In the genomic region with DNA sequence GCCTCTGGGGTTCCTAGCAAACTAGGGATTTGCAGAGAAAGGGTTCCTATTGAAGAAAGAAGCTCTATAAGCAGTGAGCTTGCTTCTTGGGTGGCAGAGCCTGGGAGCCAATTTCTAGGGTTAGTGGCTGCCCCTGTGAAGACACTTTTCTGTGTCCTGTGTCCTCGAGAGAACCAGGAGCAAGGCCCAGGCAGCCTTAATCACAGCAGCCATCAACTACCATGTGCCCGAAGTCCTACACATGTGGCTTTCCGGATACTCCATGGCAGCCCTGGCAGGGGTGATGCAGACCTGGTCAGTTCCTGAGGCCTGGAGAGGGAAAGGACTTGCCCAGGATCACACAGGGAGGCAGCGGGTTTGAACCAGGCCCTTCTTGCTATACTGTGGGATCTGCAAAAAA, we compare ENCODE assay signal across 20 cellular contexts. TPM values are rescaled to one million over a fixed set of nuclear protein-coding genes. Genes with fewer than 3 reads are reported as not detected.
DNase-seq lines count a peak whose midpoint lies in the region; ATAC-seq and TF ChIP-seq lines count a peak whose summit lies in the region.
"Had no signal": no experiment of that assay in that cellular context is flagged by ENCODE, and none has a peak within 500 bp of the region (broad histone marks: within the 10 kb centered on the region; RNA-seq: fewer than 3 reads in every experiment).

No MANE protein-coding gene starts in this region.

- no peak overlapping the region for H3K27ac Mint-ChIP-seq in activated CD8-positive, alpha-beta T cell treated with anti-CD3 and anti-CD28 coated beads, Interleukin-2, amount 10 ng/mL, durations not matched to agents 7 days and 5 days
- no peak overlapping the region for H3K27ac Mint-ChIP-seq in activated CD8-positive, alpha-beta T cell treated with anti-CD3 and anti-CD28 coated beads for 36 hours
- H3K27ac Mint-ChIP-seq in activated T-helper 2 cell treated with anti-CD3 and anti-CD28 coated beads, Interferon-gamma antibody, Interleukin-2, Interleukin-4, amounts not matched to agents 10 μg/mL and 5 μg/mL and 100 μg/mL, durations not matched to agents 14 hours and 24 hours and 36 hours = no peak overlapping the region
- H3K27ac Mint-ChIP-seq: B cell; CD4-positive, alpha-beta T cell; CD8-positive, alpha-beta T cell had no signal

- BruUV-seq in IMR-90 (replicated peaks; lab: Mats Ljungman, UMichigan) = no TSS peak

- H2BK20ac ChIP-seq in IMR-90 (ENCODE audit: low read depth, low read length) = no peak overlapping the region

- H3K4me2 ChIP-seq in IMR-90 (ENCODE audit: low read depth, low read length) (no peak overlapping the region), mesenchymal stem cell (ENCODE audit: low read length, poor library complexity, severe bottlenecking) (no peak overlapping the region)
- H3K4me2 ChIP-seq: A549 had no signal

- intact Hi-C loops in activated CD8-positive, alpha-beta T cell treated with anti-CD3 and anti-CD28 coated beads for 36 hours (cut with micrococcal nuclease) = no loop called here
- intact Hi-C loops in IMR-90 (cut with micrococcal nuclease) = no loop called here
- intact Hi-C loops in activated T-helper 2 cell treated with anti-CD3 and anti-CD28 coated beads, Interferon-gamma antibody, Interleukin-2, Interleukin-4, amounts not matched to agents 10 μg/mL and 5 μg/mL and 100 μg/mL, durations not matched to agents 14 hours and 24 hours and 36 hours (cut with micrococcal nuclease) = no loop called here

- H3K27me3 Mint-ChIP-seq in activated CD8-positive, alpha-beta T cell treated with anti-CD3 and anti-CD28 coated beads, Interleukin-2, amount 10 ng/mL, durations not matched to agents 7 days and 5 days (ENCODE audit: low read depth) = peaks cover 3% of the 10 kb centered on the region
- no peaks in the 10 kb centered on the region for H3K27me3 Mint-ChIP-seq in activated CD8-positive, alpha-beta T cell treated with anti-CD3 and anti-CD28 coated beads for 36 hours
- no peaks in the 10 kb centered on the region for H3K27me3 Mint-ChIP-seq in activated T-helper 2 cell treated with anti-CD3 and anti-CD28 coated beads, Interferon-gamma antibody, Interleukin-2, Interleukin-4, amounts not matched to agents 10 μg/mL and 5 μg/mL and 100 μg/mL, durations not matched to agents 14 hours and 24 hours and 36 hours (ENCODE audit: low read depth)
- H3K27me3 Mint-ChIP-seq: B cell; CD4-positive, alpha-beta T cell had no signal

- H3K9ac ChIP-seq in IMR-90 (ENCODE audit: low read depth, low read length) (no peak overlapping the region), mesenchymal stem cell (ENCODE audit: low read length) (no peak overlapping the region)
- H3K9ac ChIP-seq: BLaER1 treated with 17β-estradiol and CSF1 and Interleukin-3, amounts not matched to agents 10 nM and 100 nM had no signal

- POLR2A ChIA-PET in activated CD8-positive, alpha-beta T cell treated with anti-CD3 and anti-CD28 coated beads, Interleukin-2, amount 10 ng/mL, durations not matched to agents 7 days and 5 days (lab: Charles Lee) = no interaction called here
- POLR2A ChIA-PET in activated CD8-positive, alpha-beta T cell treated with anti-CD3 and anti-CD28 coated beads for 36 hours (lab: Charles Lee) = no interaction called here
- POLR2A ChIA-PET in IMR-90 (lab: Charles Lee; ENCODE audit: unreplicated experiment) = no interaction called here

- no peak overlapping the region for H4K8ac ChIP-seq in IMR-90 (ENCODE audit: low read depth in 2 of 2, low read length in 2 of 2)
- H4K8ac ChIP-seq in mesenchymal stem cell (ENCODE audit: low read length) = no peak overlapping the region

- H2AK5ac ChIP-seq in IMR-90 (ENCODE audit: low read depth, low read length) (no peak overlapping the region), mesenchymal stem cell (ENCODE audit: low read length, severe bottlenecking) (no peak overlapping the region)

- in situ Hi-C loops in IMR-90 (cut with MboI; ENCODE audit: low sequenced_read_pairs) = no loop called here

- CTCF ChIA-PET in activated CD8-positive, alpha-beta T cell treated with anti-CD3 and anti-CD28 coated beads, Interleukin-2, amount 10 ng/mL, durations not matched to agents 7 days and 5 days (lab: Charles Lee) = no interaction called here
- CTCF ChIA-PET in activated CD8-positive, alpha-beta T cell treated with anti-CD3 and anti-CD28 coated beads for 36 hours (lab: Charles Lee) = interaction anchor here (1.4 to 1.7 kb wide), 2 partner anchors 8 to 125 kb away, joined by 3 to 4 read pairs; no protein-coding TSS in a partner anchor
- CTCF ChIA-PET in IMR-90 (lab: Yijun Ruan, JAX) = interaction anchor here (1.0 kb wide), 1 partner anchor 102 kb away, joined by 3 read pairs; no protein-coding TSS in a partner anchor

- no peak overlapping the region for H2BK5ac ChIP-seq in IMR-90 (ENCODE audit: low read depth, low read length, poor library complexity, severe bottlenecking)
- H2BK5ac ChIP-seq in mesenchymal stem cell (ENCODE audit: low read depth, low read length, poor library complexity, severe bottlenecking) = no peak overlapping the region

- H3K36me3 ChIP-seq in IMR-90 (ENCODE audit: control insufficient read depth, insufficient read depth, low read length) = no peaks in the 10 kb centered on the region
- no peaks in the 10 kb centered on the region for H3K36me3 ChIP-seq in WERI-Rb-1
- peaks cover 0 to 3% of the 10 kb centered on the region in 2 experiments for H3K36me3 ChIP-seq in mesenchymal stem cell (ENCODE audit: control insufficient read depth in 1 of 2, insufficient read depth in 2 of 2, low read depth in 1 of 2, low read length in 2 of 2)
- H3K36me3 ChIP-seq: BLaER1 treated with 17β-estradiol and CSF1 and Interleukin-3, amounts not matched to agents 10 nM and 100 nM had no signal

- TF ChIP-seq POLR2A in IMR-90 (IDR thresholded peaks at IDR 0.05; ENCODE audit: low read depth, low read length) = no peak

- H3K27ac ChIP-seq in IMR-90 (ENCODE audit: insufficient read depth, low read length) (no peak overlapping the region), WERI-Rb-1 (peak overlapping the region; percentile 36; the same call in 1 of the 2 replicates), mesenchymal stem cell (ENCODE audit: low read length, poor library complexity, severe bottlenecking) (no peak overlapping the region)
- H3K27ac ChIP-seq: 22Rv1; A549; BLaER1 treated with 17β-estradiol and CSF1 and Interleukin-3, amounts not matched to agents 10 nM and 100 nM; C4-2B had no signal

- H2BK120ac ChIP-seq in IMR-90 (ENCODE audit: low read depth, low read length) = no peak overlapping the region
- no peak overlapping the region for H2BK120ac ChIP-seq in mesenchymal stem cell (ENCODE audit: low read depth, low read length)

- no peak overlapping the region for H3K14ac ChIP-seq in IMR-90 (replicated peaks; ENCODE audit: low read depth, low read length)
- H3K14ac ChIP-seq in mesenchymal stem cell (ENCODE audit: low read length in 2 of 2) = peak overlapping the region in 1 of 2 experiments; percentile 88

- no peak for TF ChIP-seq CTCF in activated CD8-positive, alpha-beta T cell treated with anti-CD3 and anti-CD28 coated beads for 36 hours (IDR thresholded peaks at IDR 0.05)
- TF ChIP-seq CTCF in IMR-90 (conservative IDR thresholded peaks at IDR 0.05; ENCODE audit: low read depth, low read length) = no peak
- TF ChIP-seq CTCF in WERI-Rb-1 (IDR thresholded peaks at IDR 0.05; ENCODE audit: low read depth, low read length) = no peak

- H4K91ac ChIP-seq in IMR-90 (ENCODE audit: insufficient read depth, low read depth, low read length) (no peak overlapping the region), mesenchymal stem cell (ENCODE audit: low read length) (peak overlapping the region; percentile 32)

- no peak for TF ChIP-seq RAD21 in IMR-90 (IDR thresholded peaks at IDR 0.05; ENCODE audit: low read length)

- H2AK9ac ChIP-seq in IMR-90 (replicated peaks; ENCODE audit: low read depth, low read length, poor library complexity) = peak overlapping the region; percentile 25

- no peak overlapping the region for H3K56ac ChIP-seq in IMR-90 (ENCODE audit: extremely low read depth, insufficient read depth, low read length)

- ATAC-seq in activated CD8-positive, alpha-beta T cell treated with anti-CD3 and anti-CD28 coated beads, Interleukin-2, amount 10 ng/mL, durations not matched to agents 7 days and 5 days = no peak
- ATAC-seq in activated CD8-positive, alpha-beta T cell treated with anti-CD3 and anti-CD28 coated beads for 36 hours = no peak
- ATAC-seq in IMR-90 (ENCODE audit: low read depth) (no peak), GM18520 (IDR thresholded peaks at IDR 0.05; ENCODE audit: unreplicated experiment) (no peak)
- ATAC-seq: A549; CD8-positive, alpha-beta T cell had no signal

- no peaks in the 10 kb centered on the region for H4K20me1 ChIP-seq in IMR-90 (ENCODE audit: insufficient read depth, low read length)
- H4K20me1 ChIP-seq: BLaER1 treated with 17β-estradiol and CSF1 and Interleukin-3, amounts not matched to agents 10 nM and 100 nM had no signal

- H2BK12ac ChIP-seq in mesenchymal stem cell (ENCODE audit: low read length in 2 of 2) = no peak overlapping the region

- no peak overlapping the region for H3K4me3 Mint-ChIP-seq in activated CD8-positive, alpha-beta T cell treated with anti-CD3 and anti-CD28 coated beads, Interleukin-2, amount 10 ng/mL, durations not matched to agents 7 days and 5 days
- H3K4me3 Mint-ChIP-seq in activated CD8-positive, alpha-beta T cell treated with anti-CD3 and anti-CD28 coated beads for 36 hours = no peak overlapping the region
- H3K4me3 Mint-ChIP-seq in activated T-helper 2 cell treated with anti-CD3 and anti-CD28 coated beads, Interferon-gamma antibody, Interleukin-2, Interleukin-4, amounts not matched to agents 10 μg/mL and 5 μg/mL and 100 μg/mL, durations not matched to agents 14 hours and 24 hours and 36 hours (ENCODE audit: low read depth) = no peak overlapping the region
- H3K4me3 Mint-ChIP-seq: B cell; CD4-positive, alpha-beta T cell; CD8-positive, alpha-beta T cell had no signal

- peak; percentile 4 for DNase-seq in activated CD8-positive, alpha-beta T cell treated with anti-CD3 and anti-CD28 coated beads, Interleukin-2, amount 10 ng/mL, durations not matched to agents 7 days and 5 days
- no peak for DNase-seq in activated CD8-positive, alpha-beta T cell treated with anti-CD3 and anti-CD28 coated beads for 36 hours
- DNase-seq in IMR-90 (no peak), WERI-Rb-1 (no peak), mesenchymal stem cell (no peak)
- no peak for DNase-seq in activated T-helper 2 cell treated with anti-CD3 and anti-CD28 coated beads, Interferon-gamma antibody, Interleukin-2, Interleukin-4, amounts not matched to agents 10 μg/mL and 5 μg/mL and 100 μg/mL, durations not matched to agents 14 hours and 24 hours and 36 hours (ENCODE audit: low spot score)
- DNase-seq in activated CD4-positive, alpha-beta T cell treated with anti-CD3 and anti-CD28 coated beads, Interleukin-2, amount 50 U/mL, for 4 hours = no peak
- DNase-seq: AML-193; Caco-2; Calu3; CD4-positive, alpha-beta T cell; CD8-positive, alpha-beta T cell; DMS79 treated with DMSO at 0.1 percent for 48 hours; GF-D8 had no signal

- H3K79me1 ChIP-seq in IMR-90 (ENCODE audit: low read depth in 1 of 2, low read length in 2 of 2) (no peaks in the 10 kb centered on the region), mesenchymal stem cell (replicated peaks; ENCODE audit: low read length, poor library complexity, severe bottlenecking) (no peaks in the 10 kb centered on the region)

- H2AFZ ChIP-seq in IMR-90 (replicated peaks; ENCODE audit: low read length, poor library complexity) (no peak overlapping the region), mesenchymal stem cell (ENCODE audit: low read depth, low read length) (no peak overlapping the region)

- H3K4ac ChIP-seq in IMR-90 (ENCODE audit: low read depth, low read length) = no peak overlapping the region
- no peak overlapping the region for H3K4ac ChIP-seq in mesenchymal stem cell (ENCODE audit: low read depth in 1 of 2, low read length in 2 of 2)

- no peaks in the 10 kb centered on the region; the same call in 1 of the 2 replicates for H3K9me1 ChIP-seq in IMR-90 (ENCODE audit: insufficient read depth, low read length)

- H3K9me3 Mint-ChIP-seq in activated CD8-positive, alpha-beta T cell treated with anti-CD3 and anti-CD28 coated beads, Interleukin-2, amount 10 ng/mL, durations not matched to agents 7 days and 5 days (ENCODE audit: insufficient read depth) = no peaks in the 10 kb centered on the region
- H3K9me3 Mint-ChIP-seq in activated CD8-positive, alpha-beta T cell treated with anti-CD3 and anti-CD28 coated beads for 36 hours = no peaks in the 10 kb centered on the region
- no peaks in the 10 kb centered on the region for H3K9me3 Mint-ChIP-seq in activated T-helper 2 cell treated with anti-CD3 and anti-CD28 coated beads, Interferon-gamma antibody, Interleukin-2, Interleukin-4, amounts not matched to agents 10 μg/mL and 5 μg/mL and 100 μg/mL, durations not matched to agents 14 hours and 24 hours and 36 hours
- H3K9me3 Mint-ChIP-seq: CD4-positive, alpha-beta T cell; CD8-positive, alpha-beta T cell had no signal

- H3K4me3 ChIP-seq in IMR-90 (ENCODE audit: insufficient read depth, low read depth, low read length) = no peak overlapping the region
- no peak overlapping the region for H3K4me3 ChIP-seq in WERI-Rb-1 (ENCODE audit: low read depth, low read length)
- no peak overlapping the region for H3K4me3 ChIP-seq in mesenchymal stem cell (ENCODE audit: insufficient read depth in 1 of 2, low read depth in 1 of 2, low read length in 2 of 2)
- H3K4me3 ChIP-seq: A549; BLaER1 treated with 17β-estradiol and CSF1 and Interleukin-3, amounts not matched to agents 10 nM and 100 nM had no signal

- H4K5ac ChIP-seq in IMR-90 (ENCODE audit: low read depth, low read length) = no peak overlapping the region

- no peaks in the 10 kb centered on the region for H3K4me1 Mint-ChIP-seq in activated CD8-positive, alpha-beta T cell treated with anti-CD3 and anti-CD28 coated beads, Interleukin-2, amount 10 ng/mL, durations not matched to agents 7 days and 5 days (ENCODE audit: low read depth)
- no peaks in the 10 kb centered on the region for H3K4me1 Mint-ChIP-seq in activated CD8-positive, alpha-beta T cell treated with anti-CD3 and anti-CD28 coated beads for 36 hours (ENCODE audit: low read depth)
- peaks cover 1% of the 10 kb centered on the region for H3K4me1 Mint-ChIP-seq in activated T-helper 2 cell treated with anti-CD3 and anti-CD28 coated beads, Interferon-gamma antibody, Interleukin-2, Interleukin-4, amounts not matched to agents 10 μg/mL and 5 μg/mL and 100 μg/mL, durations not matched to agents 14 hours and 24 hours and 36 hours (ENCODE audit: low read depth)

- H3K4me1 ChIP-seq in IMR-90 (ENCODE audit: control insufficient read depth, insufficient read depth, low read length) (peaks cover 2% of the 10 kb centered on the region; the same call in 1 of the 2 replicates), mesenchymal stem cell (ENCODE audit: control insufficient read depth, insufficient read depth, low read depth, low read length) (peaks cover 1% of the 10 kb centered on the region)
- H3K4me1 ChIP-seq: A549 had no signal

- 83% methylated on average over 1 of the region's 4 CpGs; no CpG with 5 or more reads in 1 of the 2 experiments for WGBS in IMR-90 (ENCODE audit: extremely low coverage in 2 of 2, insufficient read length in 1 of 2), 2 experiments
- WGBS in mesenchymal stem cell = 90% methylated on average over 4 of the region's 4 CpGs

- dilution Hi-C loops in IMR-90 (cut with HindIII; ENCODE audit: low sequenced_read_pairs, unreplicated experiment) = no loop called here

- peaks cover 1% of the 10 kb centered on the region; the same call in 1 of the 2 replicates for H3K27me3 ChIP-seq in IMR-90 (ENCODE audit: control insufficient read depth, insufficient read depth, low read length)
- H3K27me3 ChIP-seq in WERI-Rb-1 (ENCODE audit: insufficient read depth, low read depth, severe bottlenecking) = no peaks in the 10 kb centered on the region
- no peaks in the 10 kb centered on the region for H3K27me3 ChIP-seq in mesenchymal stem cell (ENCODE audit: control insufficient read depth in 1 of 2, insufficient read depth in 1 of 2, low read length in 2 of 2)
- H3K27me3 ChIP-seq: BLaER1 treated with 17β-estradiol and CSF1 and Interleukin-3, amounts not matched to agents 10 nM and 100 nM had no signal

- H3K9me3 ChIP-seq in IMR-90 (ENCODE audit: control insufficient read depth, insufficient read depth, low read length) = no peaks in the 10 kb centered on the region
- no peaks in the 10 kb centered on the region for H3K9me3 ChIP-seq in WERI-Rb-1 (ENCODE audit: severe bottlenecking)
- H3K9me3 ChIP-seq in mesenchymal stem cell (ENCODE audit: control insufficient read depth, low read length) = no peaks in the 10 kb centered on the region
- H3K9me3 ChIP-seq: A549; BLaER1 treated with 17β-estradiol and CSF1 and Interleukin-3, amounts not matched to agents 10 nM and 100 nM had no signal

- H3K36me3 Mint-ChIP-seq in activated CD8-positive, alpha-beta T cell treated with anti-CD3 and anti-CD28 coated beads, Interleukin-2, amount 10 ng/mL, durations not matched to agents 7 days and 5 days (ENCODE audit: low read depth) = no peaks in the 10 kb centered on the region
- H3K36me3 Mint-ChIP-seq in activated CD8-positive, alpha-beta T cell treated with anti-CD3 and anti-CD28 coated beads for 36 hours (ENCODE audit: low read depth) = no peaks in the 10 kb centered on the region
- H3K36me3 Mint-ChIP-seq in activated T-helper 2 cell treated with anti-CD3 and anti-CD28 coated beads, Interferon-gamma antibody, Interleukin-2, Interleukin-4, amounts not matched to agents 10 μg/mL and 5 μg/mL and 100 μg/mL, durations not matched to agents 14 hours and 24 hours and 36 hours (ENCODE audit: low read depth) = no peaks in the 10 kb centered on the region
- H3K36me3 Mint-ChIP-seq: CD8-positive, alpha-beta T cell had no signal

- H2BK15ac ChIP-seq in IMR-90 (ENCODE audit: low read depth, low read length) (no peak overlapping the region), mesenchymal stem cell (ENCODE audit: low read depth, poor library complexity, severe bottlenecking) (no peak overlapping the region)

- no peak overlapping the region for H3K23ac ChIP-seq in IMR-90 (ENCODE audit: low read depth, low read length)
- no peak overlapping the region for H3K23ac ChIP-seq in mesenchymal stem cell (ENCODE audit: low read length in 2 of 2)

- H3K18ac ChIP-seq in IMR-90 (ENCODE audit: low read depth, low read length) (no peak overlapping the region), mesenchymal stem cell (ENCODE audit: low read depth in 1 of 2, low read length in 2 of 2) (no peak overlapping the region)

RNA-seq across cellular contexts. Expression of gene TSPAN3, which starts 27.7 kb away (rescaled TPM):
- 10 to 100 TPM; 17.4 to 18.4 TPM for total RNA-seq in activated CD8-positive, alpha-beta T cell treated with anti-CD3 and anti-CD28 coated beads, Interleukin-2, amount 10 ng/mL, durations not matched to agents 7 days and 5 days
- total RNA-seq in activated CD8-positive, alpha-beta T cell treated with anti-CD3 and anti-CD28 coated beads for 36 hours = 10 to 100 TPM; 25.6 to 27.0 TPM
- 255 and 295 TPM in 2 replicates for total RNA-seq in IMR-90 (2012; rRNA removed)
- 221 and 270 TPM in 2 replicates for polyA plus RNA-seq in IMR-90 (2012; rRNA removed)
- 200 and 257 TPM in 2 replicates for polyA plus RNA-seq in IMR-90 (2012; cell fraction: cytosol; rRNA removed)
- polyA plus RNA-seq in IMR-90 (2012; cell fraction: nucleus; rRNA removed; ENCODE audit: low replicate concordance) = 60.8 and 158 TPM in 2 replicates
- polyA plus RNA-seq in mesenchymal stem cell (2013, experiment 1 of 2) = 226 TPM
- polyA plus RNA-seq in mesenchymal stem cell (2013, experiment 2 of 2) = 236 TPM
- 37.8 and 40.1 TPM in 2 replicates for total RNA-seq in activated T-helper 2 cell treated with anti-CD3 and anti-CD28 coated beads, Interferon-gamma antibody, Interleukin-2, Interleukin-4, amounts not matched to agents 10 μg/mL and 5 μg/mL and 100 μg/mL, durations not matched to agents 14 hours and 24 hours and 36 hours
